In genomic region chr1:77905603-77906002, GRCh38 we compare ENCODE assay signal across 23 cellular contexts.
"Had no signal": no experiment of that assay in that cellular context is flagged by ENCODE, and none has a peak within 500 bp of the region (broad histone marks: within the 10 kb centered on the region; RNA-seq: fewer than 3 reads in every experiment).

No MANE protein-coding gene starts in this region.

- H3K4me3 ChIP-seq: lower lobe of right lung, prostate gland, right lobe of liver, suprapubic skin, thyroid gland had no signal

- H3K9me3 Mint-ChIP-seq: dendritic cell treated with granulocyte-macrophage colony-stimulating factor and Interleukin-4, amounts not matched to agents 40 ng/mL and 50 ng/mL, for 4 days; effector memory CD8-positive, alpha-beta T cell; naive B cell; nephron; stimulated activated effector memory CD8-positive, alpha-beta T cell treated with anti-CD3 and anti-CD28 coated beads, Interleukin-12 subunit alpha, Interleukin-12 subunit beta, amount 100 ng/mL, for 72 hours; type B pancreatic cell had no signal

- H2AFZ ChIP-seq: parathyroid adenoma had no signal

- H3K9ac ChIP-seq: parathyroid adenoma had no signal

- H3K27me3 ChIP-seq: foreskin keratinocyte, heart left ventricle, right lobe of liver, suprapubic skin, thyroid gland had no signal

- H3K36me3 ChIP-seq: lower lobe of right lung, prostate gland, right lobe of liver, suprapubic skin, thyroid gland had no signal

- H3K9me3 ChIP-seq: heart left ventricle, lower lobe of right lung, prostate gland, right lobe of liver, suprapubic skin, thyroid gland had no signal

- H3K4me1 Mint-ChIP-seq: naive B cell; nephron; stimulated activated effector memory CD8-positive, alpha-beta T cell treated with anti-CD3 and anti-CD28 coated beads, Interleukin-12 subunit alpha, Interleukin-12 subunit beta, amount 100 ng/mL, for 72 hours had no signal

- H3K27me3 Mint-ChIP-seq: dendritic cell treated with granulocyte-macrophage colony-stimulating factor and Interleukin-4, amounts not matched to agents 40 ng/mL and 50 ng/mL, for 4 days; naive B cell; type B pancreatic cell had no signal

- H3K4me1 ChIP-seq: foreskin keratinocyte, parathyroid adenoma, prostate gland, suprapubic skin had no signal

- H3K36me3 Mint-ChIP-seq: naive B cell; stimulated activated effector memory CD8-positive, alpha-beta T cell treated with anti-CD3 and anti-CD28 coated beads, Interleukin-12 subunit alpha, Interleukin-12 subunit beta, amount 100 ng/mL, for 72 hours; type B pancreatic cell had no signal

- H3K4me3 Mint-ChIP-seq: dendritic cell treated with granulocyte-macrophage colony-stimulating factor and Interleukin-4, amounts not matched to agents 40 ng/mL and 50 ng/mL, for 4 days; effector memory CD8-positive, alpha-beta T cell; naive B cell; nephron; stimulated activated effector memory CD8-positive, alpha-beta T cell treated with anti-CD3 and anti-CD28 coated beads, Interleukin-12 subunit alpha, Interleukin-12 subunit beta, amount 100 ng/mL, for 72 hours; type B pancreatic cell had no signal

- DNase-seq: effector memory CD8-positive, alpha-beta T cell; foreskin keratinocyte; hippocampal formation; lower lobe of right lung; mesenchymal stem cell; midbrain; naive B cell; occipital lobe; retina; right lobe of liver; stimulated activated CD4-positive, alpha-beta T cell treated with anti-CD3 and anti-CD28 coated beads, Interleukin-4, amount 100 ng/mL, for 1 hour; stimulated activated CD8-positive, alpha-beta memory T cell treated with anti-CD3 and anti-CD28 coated beads, Interleukin-4, amount 100 ng/mL, for 48 hours; stimulated activated naive CD8-positive, alpha-beta T cell treated with anti-CD3 and anti-CD28 coated beads, Interleukin-15, Interleukin-2, amounts not matched to agents 100 U/mL and 50 U/mL, for 24 hours; thyroid gland had no signal

- H3K27ac ChIP-seq: epithelial cell of prostate, foreskin keratinocyte, lower lobe of right lung, parathyroid adenoma, prostate gland, right lobe of liver, suprapubic skin, thyroid gland had no signal

- H3K27ac Mint-ChIP-seq: dendritic cell treated with granulocyte-macrophage colony-stimulating factor and Interleukin-4, amounts not matched to agents 40 ng/mL and 50 ng/mL, for 4 days; effector memory CD8-positive, alpha-beta T cell; naive B cell; nephron; stimulated activated effector memory CD8-positive, alpha-beta T cell treated with anti-CD3 and anti-CD28 coated beads, Interleukin-12 subunit alpha, Interleukin-12 subunit beta, amount 100 ng/mL, for 72 hours; type B pancreatic cell had no signal

- ATAC-seq: effector memory CD8-positive, alpha-beta T cell; foreskin keratinocyte; lower lobe of right lung; stimulated activated effector memory CD8-positive, alpha-beta T cell treated with anti-CD3 and anti-CD28 coated beads, Interleukin-12 subunit alpha, Interleukin-12 subunit beta, amount 100 ng/mL, for 72 hours; stimulated activated naive CD8-positive, alpha-beta T cell treated with anti-CD3 and anti-CD28 coated beads, Interleukin-15, Interleukin-2, amounts not matched to agents 100 U/mL and 50 U/mL, for 24 hours had no signal
